In genomic region chr17:51119415-51120356, GRCh38 we compare ENCODE assay signal across 8 cellular contexts. TPM values are rescaled to one million over a fixed set of nuclear protein-coding genes. Genes with fewer than 3 reads are reported as not detected.
DNase-seq lines count a peak whose midpoint lies in the region; ATAC-seq and TF ChIP-seq lines count a peak whose summit lies in the region.

No MANE protein-coding gene starts in this region.

- H4K20me1 ChIP-seq in KMS-11 (ENCODE audit: insufficient read depth): peaks cover 4% of the 10 kb centered on the region; the same call in 1 of the 2 replicates

- H3K4me3 ChIP-seq in KMS-11 (IDR thresholded peaks at IDR 0.05; ENCODE audit: insufficient read depth, low read depth, low read length): no peak overlapping the region

- H3K4me1 ChIP-seq in KMS-11 (ENCODE audit: low read depth, poor library complexity, severe bottlenecking): peaks cover 37% of the 10 kb centered on the region

- H3K9me3 Mint-ChIP-seq in central memory CD8-positive, alpha-beta T cell: no peaks in the 10 kb centered on the region

- H3K36me3 Mint-ChIP-seq in central memory CD8-positive, alpha-beta T cell (ENCODE audit: insufficient read depth): peaks cover 16% of the 10 kb centered on the region

- H3K36me3 ChIP-seq in KMS-11 (ENCODE audit: insufficient read depth): no peaks in the 10 kb centered on the region

- peak overlapping the region; percentile 62 for H3K4me2 ChIP-seq in KMS-11

- H3K27ac Mint-ChIP-seq in central memory CD8-positive, alpha-beta T cell (ENCODE audit: low read depth): peak overlapping the region; percentile 94

- H3K79me2 ChIP-seq in KMS-11 (ENCODE audit: insufficient read depth, low read depth): peaks cover 53% of the 10 kb centered on the region

- peaks cover 52% of the 10 kb centered on the region for H3K4me1 Mint-ChIP-seq in central memory CD8-positive, alpha-beta T cell

- peak overlapping the region; percentile 82 for H3K9ac ChIP-seq in KMS-11

- H3K27me3 ChIP-seq in KMS-11 (ENCODE audit: insufficient read depth, low read depth): no peaks in the 10 kb centered on the region

- no peaks in the 10 kb centered on the region for H3K27me3 Mint-ChIP-seq in central memory CD8-positive, alpha-beta T cell

- peak; percentile 52 for DNase-seq in G401 (ENCODE audit: low spot score)
- peak; percentile 10 to 14 for DNase-seq in central memory CD8-positive, alpha-beta T cell (ENCODE audit: low spot score in 2 of 2)
- peak; percentile 32 for DNase-seq in inferior parietal cortex (ENCODE audit: extremely low spot score)
- peak; percentile 24 for DNase-seq in smooth muscle cell of the brain vasculature (ENCODE audit: low read depth, low spot score)
- DNase-seq in NCI-H1048 (lab: John Stamatoyannopoulos, UW): no peak

- H2AFZ ChIP-seq in KMS-11 (ENCODE audit: low read depth): peak overlapping the region; percentile 80

- no peak for TF ChIP-seq CTCF in KMS-11 (conservative IDR thresholded peaks at IDR 0.05; ENCODE audit: low read depth, low read length)
- peak; percentile 44 for TF ChIP-seq CTCF in VCaP (conservative IDR thresholded peaks at IDR 0.05)

- ATAC-seq in GM21723 (IDR thresholded peaks at IDR 0.05; ENCODE audit: unreplicated experiment): peak; percentile 28
- peak; percentile 33 for ATAC-seq in central memory CD8-positive, alpha-beta T cell (replicated peaks; ENCODE audit: extremely low read depth, poor library complexity, severe bottlenecking)

- peak overlapping the region; percentile 91 for H3K4me3 Mint-ChIP-seq in central memory CD8-positive, alpha-beta T cell

- H3K27ac ChIP-seq in KMS-11 (peak overlapping the region; percentile 87), VCaP (peak overlapping the region; percentile 93)

- in situ Hi-C loops in G401 (cut with HindIII; ENCODE audit: low sequenced_read_pairs): no loop called here

RNA-seq across cellular contexts. Expression of gene SPAG9, which starts 1.0 kb away (rescaled TPM):
- total RNA-seq in G401 (2014; rRNA removed; shearing (Covaris generic)): 111 and 158 TPM in 2 replicates

RNA-seq across cellular contexts. Expression of gene NME1, which starts 33.7 kb away (rescaled TPM):
- 376 and 415 TPM in 2 replicates for total RNA-seq in G401 (2014; rRNA removed; shearing (Covaris generic))

RNA-seq across cellular contexts. Expression of gene NME2, which starts 46.5 kb away (rescaled TPM):
- total RNA-seq in G401 (2014; rRNA removed; shearing (Covaris generic)): 522 and 689 TPM in 2 replicates
